In the genomic region with DNA sequence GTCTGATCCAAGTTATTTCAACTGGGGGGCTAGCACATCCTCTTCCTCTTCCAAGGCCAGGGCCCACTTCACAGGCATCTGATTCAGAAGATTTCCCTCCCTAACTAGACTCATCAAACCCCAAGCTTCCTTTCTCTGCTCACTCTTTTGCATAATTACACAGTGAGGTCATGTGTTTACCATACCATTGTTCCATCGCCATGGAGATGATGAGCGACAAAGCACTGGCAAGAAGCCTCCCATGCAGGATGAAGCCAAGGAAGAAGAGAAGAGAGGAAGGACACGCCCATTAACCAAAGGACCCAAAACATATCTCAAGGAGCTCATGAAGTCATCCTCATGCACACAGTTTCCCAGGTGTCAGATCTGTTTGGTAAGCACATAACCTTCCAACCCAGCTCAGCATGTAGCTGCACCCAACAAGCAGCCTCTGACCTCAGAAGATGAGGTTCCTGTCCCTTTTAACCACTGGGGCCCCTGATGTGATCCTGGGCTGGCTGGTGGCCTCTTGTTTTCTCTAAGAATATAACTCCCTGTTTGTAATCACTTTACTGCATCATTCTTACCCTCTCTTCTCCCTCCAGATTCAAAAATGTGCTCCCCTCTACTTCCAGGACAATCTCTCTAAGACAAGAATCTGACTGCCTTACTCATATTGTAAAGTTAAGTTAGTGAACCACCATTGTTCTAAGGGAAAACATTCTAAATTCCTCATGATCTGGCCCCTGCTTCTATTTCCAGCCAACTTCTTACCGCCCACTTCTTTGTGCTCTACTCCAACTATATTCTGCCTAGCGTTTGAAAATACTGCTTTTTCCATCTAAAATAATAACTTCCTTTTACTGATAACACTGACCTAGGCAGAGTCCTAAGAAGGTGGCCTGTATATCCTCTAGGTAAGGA, we compare ENCODE assay signal across 9 cellular contexts.
DNase-seq lines count a peak whose midpoint lies in the region; ATAC-seq and TF ChIP-seq lines count a peak whose summit lies in the region.
"Had no signal": no experiment of that assay in that cellular context is flagged by ENCODE, and none has a peak within 500 bp of the region (broad histone marks: within the 10 kb centered on the region; RNA-seq: fewer than 3 reads in every experiment).

No MANE protein-coding gene starts in this region.

- no peaks in the 10 kb centered on the region for H3K36me3 ChIP-seq in mesendoderm (ENCODE audit: control insufficient read depth, insufficient read depth, low read length)

- H2BK5ac ChIP-seq in mesendoderm (ENCODE audit: low read length), result no peak overlapping the region

- no peaks in the 10 kb centered on the region for H3K27me3 Mint-ChIP-seq in chondrocyte (ENCODE audit: low read depth)
- H3K27me3 Mint-ChIP-seq: brain had no signal

- H3K4me2 ChIP-seq in mesendoderm (ENCODE audit: low read length), result no peak overlapping the region

- H3K27me3 ChIP-seq in mesendoderm (ENCODE audit: insufficient read depth, low read length, poor library complexity), result no peaks in the 10 kb centered on the region

- no peaks in the 10 kb centered on the region for H3K4me1 ChIP-seq in mesendoderm (ENCODE audit: control insufficient read depth, low read depth, low read length)

- WGBS in mesendoderm (ENCODE audit: extremely low coverage, insufficient coverage, low lambda C conversion rate), result no CpG with 5 or more reads among the region's 5 CpGs

- no peak overlapping the region for H3K4me3 Mint-ChIP-seq in chondrocyte (ENCODE audit: unreplicated experiment)
- H3K4me3 Mint-ChIP-seq: brain had no signal

- no peak for ATAC-seq in left lobe of liver

- no peaks in the 10 kb centered on the region for H3K79me1 ChIP-seq in mesendoderm (ENCODE audit: low read length)

- no peak overlapping the region for H2AK5ac ChIP-seq in mesendoderm (ENCODE audit: low read length)

- no peak overlapping the region for H4K5ac ChIP-seq in mesendoderm (ENCODE audit: low read length)

- no peaks in the 10 kb centered on the region for H3K79me2 ChIP-seq in mesendoderm (ENCODE audit: control insufficient read depth, insufficient read depth, low read length)

- peak overlapping the region; percentile 53 for H3K27ac Mint-ChIP-seq in chondrocyte (ENCODE audit: unreplicated experiment)

- DNase-seq in EH (ENCODE audit: low read depth), result peak; percentile 99
- DNase-seq in NCI-H1417 (lab: John Stamatoyannopoulos, UW), result peak in 2 of 3 experiments; percentile 54 to 88
- DNase-seq in chondrocyte (ENCODE audit: low spot score), result no peak
- DNase-seq in mesendoderm, result peak; percentile 98
- no peak for DNase-seq in NOMO-1 treated with dmso at 0.1 percent for 144 hours (lab: John Stamatoyannopoulos, UW; ENCODE audit: unreplicated experiment)
- DNase-seq in cerebellum (ENCODE audit: low spot score), result no peak
- DNase-seq in NCI-H524 treated with DMSO at 0.1 percent for 48 hours (lab: John Stamatoyannopoulos, UW), result no peak
- DNase-seq in left lobe of liver (ENCODE audit: low spot score), result no peak

- H3K4me1 Mint-ChIP-seq in chondrocyte (ENCODE audit: low read depth), result peaks cover 10% of the 10 kb centered on the region

- peaks cover 8% of the 10 kb centered on the region for H3K9me3 Mint-ChIP-seq in chondrocyte (ENCODE audit: low read depth)

- no peak overlapping the region for H4K8ac ChIP-seq in mesendoderm (ENCODE audit: low read depth, low read length)

- H3K4ac ChIP-seq in mesendoderm (ENCODE audit: low read depth, low read length), result no peak overlapping the region

- H3K56ac ChIP-seq in mesendoderm (ENCODE audit: low read length), result no peak overlapping the region

- H2BK15ac ChIP-seq in mesendoderm (replicated peaks; ENCODE audit: low read depth), result no peak overlapping the region

- H3K9ac ChIP-seq in mesendoderm (ENCODE audit: low read length), result no peak overlapping the region

- no peak overlapping the region for H2BK120ac ChIP-seq in mesendoderm (ENCODE audit: low read depth, low read length)

- peaks cover 2% of the 10 kb centered on the region for H3K36me3 Mint-ChIP-seq in chondrocyte (ENCODE audit: low read depth)
- H3K36me3 Mint-ChIP-seq: brain had no signal

- H3K27ac ChIP-seq in mesendoderm (ENCODE audit: low read depth, low read length), result no peak overlapping the region

- H3K4me3 ChIP-seq in mesendoderm (ENCODE audit: low read length), result no peak overlapping the region

- H3K23ac ChIP-seq in mesendoderm (ENCODE audit: low read length), result no peak overlapping the region

- no peak for TF ChIP-seq CTCF in chondrocyte (IDR thresholded peaks at IDR 0.05)

- no peak overlapping the region for H3K18ac ChIP-seq in mesendoderm (ENCODE audit: low read length)

Comparison
In these comparisons a context has a peak if more than half of its experiments do, and no peak if none do; other contexts are left out.
1. DNase-seq: peak in EH (single experiment), NCI-H1417 (2 of 3) and mesendoderm (single experiment); none in chondrocyte (single experiment), NOMO-1 treated with dmso at 0.1 percent for 144 hours (single experiment), cerebellum (single experiment), NCI-H524 treated with DMSO at 0.1 percent for 48 hours (single experiment) and left lobe of liver (single experiment).